ENCODE assay signal across 10 cellular contexts in the genomic region with DNA sequence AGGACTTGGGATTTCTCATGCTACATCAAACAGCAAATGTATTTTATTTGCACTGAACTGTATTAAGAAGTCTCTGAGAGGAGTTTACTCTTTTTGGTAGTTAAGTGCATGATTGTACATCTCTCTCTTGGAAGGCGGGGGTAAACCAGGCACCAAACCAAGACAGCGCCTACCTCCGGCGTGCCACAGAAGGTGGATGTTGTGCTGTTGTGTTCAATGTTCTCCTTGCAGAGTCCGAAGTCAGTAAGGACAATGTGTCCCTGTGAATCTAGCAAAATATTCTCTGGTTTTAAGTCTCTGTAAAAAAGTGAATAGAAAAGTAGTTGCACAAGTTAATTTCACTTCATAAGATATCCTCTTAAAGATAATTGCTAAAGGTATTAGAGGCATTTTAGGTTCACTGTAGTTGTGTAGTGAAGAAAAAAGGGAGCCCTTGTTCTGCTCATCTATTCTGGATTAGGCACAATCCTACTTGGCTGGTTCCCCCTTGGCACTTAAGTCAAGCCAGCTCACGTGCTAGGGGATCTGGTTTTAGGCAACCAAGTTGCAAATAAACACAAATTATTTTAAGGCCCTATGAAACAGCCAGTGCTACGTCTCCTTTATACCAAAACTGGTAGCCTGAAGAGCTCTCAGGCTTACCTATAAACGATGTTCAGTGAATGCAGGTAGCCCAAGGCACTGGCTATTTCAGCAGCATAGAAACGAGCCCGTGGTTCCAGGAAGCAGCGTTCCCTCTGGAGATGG.
DNase-seq lines count a peak whose midpoint lies in the region; ATAC-seq, FAIRE-seq and TF ChIP-seq lines count a peak whose summit lies in the region.
"Had no signal": no experiment of that assay in that cellular context is flagged by ENCODE, and none has a peak within 500 bp of the region (broad histone marks: within the 10 kb centered on the region; RNA-seq: fewer than 3 reads in every experiment).

No MANE protein-coding gene starts in this region.

- H3K27me3 Mint-ChIP-seq in nephron progenitor cell (ENCODE audit: low read depth, poor library complexity), result peaks cover 16% of the 10 kb centered on the region

- peak; percentile 15 for DNase-seq in AG10803 (ENCODE audit: low read depth)
- DNase-seq in Peyer's patch, result no peak
- no peak for DNase-seq in nephron progenitor cell
- no peak for DNase-seq in HTR-8/SVneo (ENCODE audit: insufficient read length, low spot score)
- DNase-seq in DMS53 (lab: John Stamatoyannopoulos, UW), result no peak

- peaks cover 0 to 7% (median 0%) of the 10 kb centered on the region in 4 donors for H3K4me1 ChIP-seq in Peyer's patch
- H3K4me1 ChIP-seq in duodenal mucosa (ENCODE audit: control insufficient read depth in 1 of 2, insufficient read depth in 2 of 2, low read length in 2 of 2), result peaks cover 21 to 29% of the 10 kb centered on the region in 2 donors

- peak overlapping the region; percentile 70 for H3K4me3 ChIP-seq in AG10803 (ENCODE audit: low read length)
- peak overlapping the region in 2 of 4 donors; percentile 80 to 83 for H3K4me3 ChIP-seq in Peyer's patch
- H3K4me3 ChIP-seq in duodenal mucosa (ENCODE audit: low read depth in 1 of 2, low read length in 2 of 2), result peak overlapping the region; percentile 79 to 94

- peak overlapping the region; percentile 92 for H3K4me3 Mint-ChIP-seq in nephron progenitor cell

- H3K27ac ChIP-seq in Peyer's patch (peak overlapping the region in 3 of 4 donors; percentile 33 to 97 (median 92)), duodenal mucosa (ENCODE audit: low read depth, low read length) (peak overlapping the region; percentile 6)

- H3K36me3 ChIP-seq in Peyer's patch, result peaks cover 0 to 73% (median 4%) of the 10 kb centered on the region in 3 donors
- H3K36me3 ChIP-seq in duodenal mucosa (ENCODE audit: control insufficient read depth in 1 of 2, insufficient read depth in 2 of 2, low read length in 2 of 2), result peaks cover 49 to 60% of the 10 kb centered on the region in 2 donors

- no peak for FAIRE-seq in HTR-8/SVneo (lab: Jason Lieb, UNC)
- FAIRE-seq: G401.6 had no signal

- H3K27ac Mint-ChIP-seq in nephron progenitor cell, result no peak overlapping the region
- H3K27ac Mint-ChIP-seq: memory B cell had no signal

- peaks cover 12% of the 10 kb centered on the region for H3K36me3 Mint-ChIP-seq in nephron progenitor cell (ENCODE audit: low read depth)

- H3K4me1 Mint-ChIP-seq in nephron progenitor cell, result peaks cover 58% of the 10 kb centered on the region

- H3K9me3 Mint-ChIP-seq in nephron progenitor cell, result no peaks in the 10 kb centered on the region
- H3K9me3 Mint-ChIP-seq: memory B cell had no signal

- no peaks in the 10 kb centered on the region for H3K27me3 ChIP-seq in Peyer's patch
- no peaks in the 10 kb centered on the region for H3K27me3 ChIP-seq in duodenal mucosa (ENCODE audit: control insufficient read depth in 1 of 2, insufficient read depth in 2 of 2, low read length in 2 of 2)

- ATAC-seq in GM19467 (IDR thresholded peaks at IDR 0.05; ENCODE audit: unreplicated experiment), result no peak
- ATAC-seq in GM21737 (IDR thresholded peaks at IDR 0.05; ENCODE audit: unreplicated experiment), result no peak

- H3K9me3 ChIP-seq in Peyer's patch (no peaks in the 10 kb centered on the region), duodenal mucosa (ENCODE audit: control insufficient read depth in 1 of 2, low read length in 2 of 2) (peaks cover 0 to 2% of the 10 kb centered on the region in 2 donors)

- TF ChIP-seq CTCF in AG10803 (conservative IDR thresholded peaks at IDR 0.05; ENCODE audit: low read length) (no peak), Peyer's patch (IDR thresholded peaks at IDR 0.05) (no peak), nephron progenitor cell (IDR thresholded peaks at IDR 0.05) (no peak)

- peak overlapping the region in 1 of 2 donors; percentile 87 for H3K9ac ChIP-seq in duodenal mucosa (ENCODE audit: low read depth in 1 of 2, low read length in 2 of 2)

- TF ChIP-seq POLR2A in Peyer's patch (IDR thresholded peaks at IDR 0.05), result no peak
